Comparison of ENCODE assay signal across 29 cellular contexts in the genomic region with DNA sequence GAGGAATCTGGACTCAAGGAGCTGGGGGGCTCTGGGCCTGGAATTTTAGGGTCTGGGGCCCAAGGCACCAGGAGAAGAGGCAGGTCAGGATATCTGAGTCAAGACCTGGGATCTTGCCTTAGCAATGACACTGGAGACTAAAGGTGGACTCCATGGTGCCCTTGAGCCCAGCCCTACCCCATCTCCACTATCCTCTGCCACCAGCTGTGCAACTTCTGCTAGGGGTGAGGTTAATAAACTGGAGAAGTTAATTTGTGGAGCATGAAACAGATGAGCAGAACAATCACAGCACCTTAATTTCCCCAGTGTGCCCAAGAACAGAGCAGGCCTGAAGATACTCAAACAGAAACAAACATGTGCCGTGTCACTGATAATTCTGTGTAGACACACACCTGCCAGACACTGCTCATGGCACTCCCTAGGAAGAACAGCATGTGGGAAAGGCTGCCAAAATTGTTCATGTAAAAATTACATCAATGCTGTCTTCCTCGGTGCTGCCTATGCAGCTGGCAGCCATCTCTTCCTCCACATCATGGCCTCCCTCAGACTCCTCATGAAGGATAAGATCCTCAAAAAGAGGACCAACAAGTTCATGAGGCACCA. TPM values are rescaled to one million over a fixed set of nuclear protein-coding genes. Genes with fewer than 3 reads are reported as not detected.
A peak's percentile ranks its signal among the peaks of the same experiment; 100 is the strongest.
DNase-seq lines count a peak whose midpoint lies in the region; ATAC-seq and TF ChIP-seq lines count a peak whose summit lies in the region.
"Had no signal": no experiment of that assay in that cellular context is flagged by ENCODE, and none has a peak within 500 bp of the region (broad histone marks: within the 10 kb centered on the region; RNA-seq: fewer than 3 reads in every experiment).

No MANE protein-coding gene starts in this region.

- POLR2A ChIA-PET in activated CD4-positive, alpha-beta T cell treated with anti-CD3 and anti-CD28 coated beads, Interleukin-2, amount 10 ng/mL, durations not matched to agents 7 days and 5 days (lab: Charles Lee), result no interaction called here
- POLR2A ChIA-PET in naive thymus-derived CD8-positive, alpha-beta T cell (lab: Charles Lee), result no interaction called here

- H3K9me3 ChIP-seq in T-helper 17 cell (ENCODE audit: control insufficient read depth, low read length, poor library complexity, severe bottlenecking), result no peaks in the 10 kb centered on the region
- H3K9me3 ChIP-seq: body of pancreas, Caco-2, heart left ventricle, ovary, thyroid gland had no signal

- CTCF ChIA-PET in activated CD4-positive, alpha-beta T cell treated with anti-CD3 and anti-CD28 coated beads, Interleukin-2, amount 10 ng/mL, durations not matched to agents 7 days and 5 days (lab: Charles Lee), result interaction anchor here (1.1 kb wide), 1 partner anchor 38 kb away, joined by 3 read pairs; no protein-coding TSS in a partner anchor

- TF ChIP-seq CTCF in chondrocyte (IDR thresholded peaks at IDR 0.05), result no peak

- H3K27ac Mint-ChIP-seq in activated CD4-positive, alpha-beta T cell treated with anti-CD3 and anti-CD28 coated beads, Interleukin-2, amount 10 ng/mL, durations not matched to agents 24 days and 14 days, result no peak overlapping the region
- no peak overlapping the region for H3K27ac Mint-ChIP-seq in activated CD4-positive, alpha-beta T cell treated with anti-CD3 and anti-CD28 coated beads, Interleukin-2, amount 10 ng/mL, durations not matched to agents 7 days and 5 days
- peak overlapping the region; percentile 68 for H3K27ac Mint-ChIP-seq in T-helper 17 cell
- H3K27ac Mint-ChIP-seq in naive thymus-derived CD8-positive, alpha-beta T cell, result peak overlapping the region in 7 of 10 donors; percentile 34 to 77 (median 57)
- no peak overlapping the region for H3K27ac Mint-ChIP-seq in chondrocyte (ENCODE audit: unreplicated experiment)

- intact Hi-C loops in activated CD4-positive, alpha-beta T cell treated with anti-CD3 and anti-CD28 coated beads, Interleukin-2, amount 10 ng/mL, durations not matched to agents 24 days and 14 days (cut with micrococcal nuclease), result loop anchor here (5.0 kb wide), 1 partner anchor 192 kb away; no protein-coding TSS in a partner anchor

- H3K27me3 Mint-ChIP-seq in activated CD4-positive, alpha-beta T cell treated with anti-CD3 and anti-CD28 coated beads, Interleukin-2, amount 10 ng/mL, durations not matched to agents 24 days and 14 days, result no peaks in the 10 kb centered on the region
- H3K27me3 Mint-ChIP-seq in activated CD4-positive, alpha-beta T cell treated with anti-CD3 and anti-CD28 coated beads, Interleukin-2, amount 10 ng/mL, durations not matched to agents 7 days and 5 days, result peaks cover 5% of the 10 kb centered on the region
- H3K27me3 Mint-ChIP-seq in T-helper 17 cell (peaks cover 15% of the 10 kb centered on the region), chondrocyte (ENCODE audit: low read depth) (peaks cover 29% of the 10 kb centered on the region)
- H3K27me3 Mint-ChIP-seq in naive thymus-derived CD8-positive, alpha-beta T cell, result peaks cover 0 to 6% (median 0%) of the 10 kb centered on the region in 5 donors

- ATAC-seq in T-helper 17 cell (no peak), HG03135 (IDR thresholded peaks at IDR 0.05; ENCODE audit: unreplicated experiment) (no peak)
- ATAC-seq in naive thymus-derived CD8-positive, alpha-beta T cell, result no peak
- ATAC-seq: body of pancreas, heart left ventricle, left colon had no signal

- peaks cover 41% of the 10 kb centered on the region for H3K4me1 Mint-ChIP-seq in activated CD4-positive, alpha-beta T cell treated with anti-CD3 and anti-CD28 coated beads, Interleukin-2, amount 10 ng/mL, durations not matched to agents 24 days and 14 days
- H3K4me1 Mint-ChIP-seq in activated CD4-positive, alpha-beta T cell treated with anti-CD3 and anti-CD28 coated beads, Interleukin-2, amount 10 ng/mL, durations not matched to agents 7 days and 5 days, result peaks cover 40% of the 10 kb centered on the region
- H3K4me1 Mint-ChIP-seq in T-helper 17 cell, result peaks cover 50% of the 10 kb centered on the region
- H3K4me1 Mint-ChIP-seq in naive thymus-derived CD8-positive, alpha-beta T cell, result peaks cover 36 to 81% (median 67%) of the 10 kb centered on the region in 4 donors
- peaks cover 12% of the 10 kb centered on the region for H3K4me1 Mint-ChIP-seq in chondrocyte (ENCODE audit: low read depth)

- no peak overlapping the region for H3K4me3 Mint-ChIP-seq in activated CD4-positive, alpha-beta T cell treated with anti-CD3 and anti-CD28 coated beads, Interleukin-2, amount 10 ng/mL, durations not matched to agents 24 days and 14 days
- no peak overlapping the region for H3K4me3 Mint-ChIP-seq in activated CD4-positive, alpha-beta T cell treated with anti-CD3 and anti-CD28 coated beads, Interleukin-2, amount 10 ng/mL, durations not matched to agents 7 days and 5 days
- H3K4me3 Mint-ChIP-seq in T-helper 17 cell, result peak overlapping the region; percentile 7
- H3K4me3 Mint-ChIP-seq in naive thymus-derived CD8-positive, alpha-beta T cell, result peak overlapping the region in 4 of 10 donors; percentile 12 to 61 (median 25)
- H3K4me3 Mint-ChIP-seq in chondrocyte (ENCODE audit: unreplicated experiment), result no peak overlapping the region

- DNase-seq in activated CD4-positive, alpha-beta T cell treated with anti-CD3 and anti-CD28 coated beads, Interleukin-2, amount 10 ng/mL, durations not matched to agents 24 days and 14 days, result peak; percentile 49
- no peak for DNase-seq in activated CD4-positive, alpha-beta T cell treated with anti-CD3 and anti-CD28 coated beads, Interleukin-2, amount 10 ng/mL, durations not matched to agents 7 days and 5 days
- no peak for DNase-seq in T-helper 17 cell
- no peak for DNase-seq in naive thymus-derived CD8-positive, alpha-beta T cell
- no peak for DNase-seq in SIG-M5 (lab: John Stamatoyannopoulos, UW)
- no peak for DNase-seq in hepatic stellate cell (ENCODE audit: low spot score)
- DNase-seq in chondrocyte (ENCODE audit: low spot score), result no peak
- DNase-seq: 8988T; activated CD4-positive, alpha-beta T cell treated with anti-CD3 and anti-CD28 coated beads, Interleukin-2, amount 50 U/mL, for 48 hours; activated effector memory CD4-positive, alpha-beta T cell treated with anti-CD3 and anti-CD28 coated beads, Interleukin-2, amount 50 U/mL, for 16 hours; body of pancreas; Caco-2; DMS79; foreskin fibroblast; heart left ventricle; left colon; mesenchymal stem cell; NCI-H2081; NCI-H345; NCI-H774; OCI-M1; ovary; stimulated activated CD4-positive, alpha-beta T cell treated with anti-CD3 and anti-CD28 coated beads, Interleukin-4, amount 100 ng/mL, for 1 hour; stimulated activated naive CD4-positive, alpha-beta T cell treated with Interleukin-2 at 50 U/mL for 16 hours; T-helper 9 cell; thyroid gland; WERI-Rb-1 had no signal

- no peaks in the 10 kb centered on the region for H3K9me3 Mint-ChIP-seq in activated CD4-positive, alpha-beta T cell treated with anti-CD3 and anti-CD28 coated beads, Interleukin-2, amount 10 ng/mL, durations not matched to agents 24 days and 14 days
- H3K9me3 Mint-ChIP-seq in activated CD4-positive, alpha-beta T cell treated with anti-CD3 and anti-CD28 coated beads, Interleukin-2, amount 10 ng/mL, durations not matched to agents 7 days and 5 days, result no peaks in the 10 kb centered on the region
- H3K9me3 Mint-ChIP-seq in naive thymus-derived CD8-positive, alpha-beta T cell, result no peaks in the 10 kb centered on the region
- H3K9me3 Mint-ChIP-seq in chondrocyte (ENCODE audit: low read depth), result no peaks in the 10 kb centered on the region

- H3K36me3 Mint-ChIP-seq in activated CD4-positive, alpha-beta T cell treated with anti-CD3 and anti-CD28 coated beads, Interleukin-2, amount 10 ng/mL, durations not matched to agents 24 days and 14 days (ENCODE audit: low read depth), result no peaks in the 10 kb centered on the region
- no peaks in the 10 kb centered on the region for H3K36me3 Mint-ChIP-seq in activated CD4-positive, alpha-beta T cell treated with anti-CD3 and anti-CD28 coated beads, Interleukin-2, amount 10 ng/mL, durations not matched to agents 7 days and 5 days (ENCODE audit: low read depth)
- H3K36me3 Mint-ChIP-seq in T-helper 17 cell (ENCODE audit: low read depth), result peaks cover 8% of the 10 kb centered on the region
- peaks cover 4 to 22% (median 4%) of the 10 kb centered on the region in 3 donors for H3K36me3 Mint-ChIP-seq in naive thymus-derived CD8-positive, alpha-beta T cell
- H3K36me3 Mint-ChIP-seq in chondrocyte (ENCODE audit: low read depth), result no peaks in the 10 kb centered on the region

RNA-seq across cellular contexts. Expression of gene HLA-DPB1, which starts 3.2 kb away (rescaled TPM):
- total RNA-seq in activated CD4-positive, alpha-beta T cell treated with anti-CD3 and anti-CD28 coated beads, Interleukin-2, amount 10 ng/mL, durations not matched to agents 24 days and 14 days, result 4.7 and 6.2 TPM in 2 replicates
- 10 to 100 TPM; 24.7 to 26.2 TPM for total RNA-seq in activated CD4-positive, alpha-beta T cell treated with anti-CD3 and anti-CD28 coated beads, Interleukin-2, amount 10 ng/mL, durations not matched to agents 7 days and 5 days
- total RNA-seq in T-helper 17 cell, result 10 to 100 TPM; 67.7 to 77.4 TPM
- 10 to 100 TPM; 42.8 to 44.0 TPM for total RNA-seq in naive thymus-derived CD8-positive, alpha-beta T cell
- polyA plus RNA-seq in naive thymus-derived CD8-positive, alpha-beta T cell, result 100 to 1,000 TPM in 2 of 3 donors, 10 to 100 TPM in 1; 62.2 to 228 (median 186) TPM
- 2.8 to 2.9 TPM (median 2.8 TPM) in 3 replicates for total RNA-seq in chondrocyte
- total RNA-seq: Caco-2, M059J had no signal

RNA-seq across cellular contexts. Expression of gene HLA-DPA1, which starts 5.6 kb away (rescaled TPM):
- total RNA-seq in activated CD4-positive, alpha-beta T cell treated with anti-CD3 and anti-CD28 coated beads, Interleukin-2, amount 10 ng/mL, durations not matched to agents 24 days and 14 days, result 38.5 and 42.6 TPM in 2 replicates
- 10 to 100 TPM; 26.2 to 29.6 TPM for total RNA-seq in activated CD4-positive, alpha-beta T cell treated with anti-CD3 and anti-CD28 coated beads, Interleukin-2, amount 10 ng/mL, durations not matched to agents 7 days and 5 days
- total RNA-seq in T-helper 17 cell (10 to 100 TPM; 62.0 to 71.2 TPM), chondrocyte (0.65 to 1.3 TPM (median 1.2 TPM) in 3 replicates)
- 10 to 100 TPM; 32.6 to 35.9 TPM for total RNA-seq in naive thymus-derived CD8-positive, alpha-beta T cell
- 100 to 1,000 TPM in 1 of 3 donors, 10 to 100 TPM in 2; 19.5 to 121 (median 77.1) TPM for polyA plus RNA-seq in naive thymus-derived CD8-positive, alpha-beta T cell
- total RNA-seq: Caco-2 had no signal

Comparison
In these comparisons a context has a peak if more than half of its experiments do, and no peak if none do; other contexts are left out.
1. H3K27ac Mint-ChIP-seq: peak in T-helper 17 cell (single experiment) and naive thymus-derived CD8-positive, alpha-beta T cell (7 of 10); none in activated CD4-positive, alpha-beta T cell treated with anti-CD3 and anti-CD28 coated beads, Interleukin-2, amount 10 ng/mL, durations not matched to agents 24 days and 14 days (single experiment), activated CD4-positive, alpha-beta T cell treated with anti-CD3 and anti-CD28 coated beads, Interleukin-2, amount 10 ng/mL, durations not matched to agents 7 days and 5 days (single experiment) and chondrocyte (single experiment).
2. RNA of gene HLA-DPA1, which starts 5.6 kb away (total RNA-seq): 62.0 to 71.2 TPM in T-helper 17 cell, 38.5 to 42.6 TPM in activated CD4-positive, alpha-beta T cell treated with anti-CD3 and anti-CD28 coated beads, Interleukin-2, amount 10 ng/mL, durations not matched to agents 24 days and 14 days, 32.6 to 35.9 TPM in naive thymus-derived CD8-positive, alpha-beta T cell and 26.2 to 29.6 TPM in activated CD4-positive, alpha-beta T cell treated with anti-CD3 and anti-CD28 coated beads, Interleukin-2, amount 10 ng/mL, durations not matched to agents 7 days and 5 days; 0.65 to 1.3 TPM in chondrocyte; every median in the first group is over 10 times any median in the second.